Comparison of ENCODE assay signal across 21 cellular contexts in the genomic region with DNA sequence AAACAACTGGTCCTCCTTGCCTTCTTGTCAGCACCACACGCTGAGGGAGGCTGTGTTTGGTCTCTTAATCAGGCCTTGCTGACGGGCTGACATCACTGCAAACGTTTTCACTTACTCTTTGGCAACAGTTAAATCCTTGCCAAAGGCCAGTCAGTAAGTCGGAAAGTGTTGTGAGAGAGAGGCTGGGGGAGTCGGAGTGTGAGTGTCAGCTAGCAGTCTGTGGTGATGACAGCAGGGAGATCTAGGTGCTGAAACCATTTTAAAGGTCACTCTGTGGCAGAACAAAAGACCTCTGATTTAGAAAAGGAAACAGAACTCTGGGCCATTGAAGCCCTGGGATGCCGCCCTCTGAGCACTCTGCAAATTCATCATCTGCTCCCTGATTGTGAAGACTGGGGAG.
DNase-seq lines count a peak whose midpoint lies in the region; ATAC-seq and TF ChIP-seq lines count a peak whose summit lies in the region.
"Had no signal": no experiment of that assay in that cellular context is flagged by ENCODE, and none has a peak within 500 bp of the region (broad histone marks: within the 10 kb centered on the region; RNA-seq: fewer than 3 reads in every experiment).

No MANE protein-coding gene starts in this region.

- H3K4me3 Mint-ChIP-seq in endothelial cell (ENCODE audit: unreplicated experiment): no peak overlapping the region
- H3K4me3 Mint-ChIP-seq: IgD-negative memory B cell; naive thymus-derived CD4-positive, alpha-beta T cell had no signal

- intact Hi-C loops in Right ventricle myocardium inferior (cut with DNase I) (no loop called here), cardiac septum (cut with DNase I) (no loop called here)

- DNase-seq in Right ventricle myocardium inferior (ENCODE audit: missing footprints) (peak; percentile 57), cardiac septum (ENCODE audit: low spot score) (no peak), endothelial cell (ENCODE audit: low spot score) (no peak), iPS-NIHi7 (ENCODE audit: extremely low spot score) (peak; percentile 33), HPDE6-E6E7 (ENCODE audit: extremely low spot score) (no peak), midbrain (lab: John Stamatoyannopoulos, UW) (no peak), GDM1 (lab: John Stamatoyannopoulos, UW) (no peak)
- DNase-seq: activated CD4-positive, alpha-beta T cell treated with anti-CD3 and anti-CD28 coated beads for 48 hours; COR-L47; erythroblast; H7; lower lobe of right lung; naive thymus-derived CD4-positive, alpha-beta T cell; NCI-H146; NCI-H2227 treated with DMSO at 0.1 percent for 48 hours; small intestine; stimulated activated CD4-positive, alpha-beta T cell treated with anti-CD3 and anti-CD28 coated beads, Interleukin-4, amount 100 ng/mL, for 1 hour; upper lobe of left lung had no signal

- no peaks in the 10 kb centered on the region for H3K9me3 Mint-ChIP-seq in endothelial cell (ENCODE audit: unreplicated experiment)

- ATAC-seq in Right ventricle myocardium inferior (peak; percentile 98), HG02981 (IDR thresholded peaks at IDR 0.05; ENCODE audit: unreplicated experiment) (no peak)
- ATAC-seq: lower lobe of right lung; naive thymus-derived CD4-positive, alpha-beta T cell; Panc1 had no signal

- no peaks in the 10 kb centered on the region for H3K27me3 Mint-ChIP-seq in endothelial cell (ENCODE audit: unreplicated experiment)
- H3K27me3 Mint-ChIP-seq: IgD-negative memory B cell had no signal

- no peaks in the 10 kb centered on the region for H3K4me1 Mint-ChIP-seq in endothelial cell (ENCODE audit: unreplicated experiment)
- H3K4me1 Mint-ChIP-seq: IgD-negative memory B cell; naive thymus-derived CD4-positive, alpha-beta T cell had no signal

- no peak for TF ChIP-seq CTCF in endothelial cell (IDR thresholded peaks at IDR 0.05; ENCODE audit: unreplicated experiment)

- no peaks in the 10 kb centered on the region for H3K36me3 Mint-ChIP-seq in endothelial cell (ENCODE audit: low read depth, unreplicated experiment)
- H3K36me3 Mint-ChIP-seq: IgD-negative memory B cell; naive thymus-derived CD4-positive, alpha-beta T cell had no signal

- H3K27ac Mint-ChIP-seq in endothelial cell (ENCODE audit: unreplicated experiment): peak overlapping the region; percentile 3
- H3K27ac Mint-ChIP-seq: IgD-negative memory B cell; naive thymus-derived CD4-positive, alpha-beta T cell had no signal

Comparison
In these comparisons a context has a peak if more than half of its experiments do, and no peak if none do; other contexts are left out.
1. DNase-seq: peak in Right ventricle myocardium inferior (single experiment) and iPS-NIHi7 (single experiment); none in cardiac septum (single experiment), endothelial cell (single experiment), HPDE6-E6E7 (single experiment), midbrain (single experiment) and GDM1 (single experiment).